Comparison of ENCODE assay signal across 21 cellular contexts in the genomic region with DNA sequence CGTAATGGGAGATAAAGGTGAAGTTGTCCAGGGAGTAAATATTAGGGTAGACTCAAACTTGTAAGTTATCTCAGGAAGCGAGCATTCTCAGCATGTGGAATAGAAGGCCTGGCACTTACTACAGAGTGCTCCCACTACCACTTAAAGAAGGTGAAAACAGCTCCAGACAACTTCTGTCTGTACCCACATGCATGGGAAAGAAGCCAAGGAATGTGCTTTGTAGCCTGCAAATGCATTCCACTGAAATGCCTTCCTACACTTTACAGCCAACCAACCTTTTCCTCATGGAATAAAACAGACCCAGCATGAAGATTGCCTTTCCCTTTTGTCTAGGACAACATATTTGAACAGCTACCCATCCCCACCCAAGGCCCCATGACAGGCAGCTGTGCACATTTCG. TPM values are rescaled to one million over a fixed set of nuclear protein-coding genes. Genes with fewer than 3 reads are reported as not detected.
A peak's percentile ranks its signal among the peaks of the same experiment; 100 is the strongest.
DNase-seq lines count a peak whose midpoint lies in the region; ATAC-seq lines count a peak whose summit lies in the region.
"Had no signal": no experiment of that assay in that cellular context is flagged by ENCODE, and none has a peak within 500 bp of the region (broad histone marks: within the 10 kb centered on the region; RNA-seq: fewer than 3 reads in every experiment).

No MANE protein-coding gene starts in this region.

- no peak overlapping the region for H2AK5ac ChIP-seq in trophoblast cell (ENCODE audit: low read length)

- H3K79me1 ChIP-seq in trophoblast cell (ENCODE audit: low read length), result peaks cover 7% of the 10 kb centered on the region

- H3K36me3 ChIP-seq in GM23248 (ENCODE audit: low read depth) (no peaks in the 10 kb centered on the region), adipocyte (ENCODE audit: control insufficient read depth, insufficient read depth, low read length, severe bottlenecking) (no peaks in the 10 kb centered on the region), trophoblast cell (ENCODE audit: control insufficient read depth in 1 of 2, insufficient read depth in 2 of 2, low read length in 2 of 2) (no peaks in the 10 kb centered on the region)
- H3K36me3 ChIP-seq: BLaER1 treated with 17β-estradiol and CSF1 and Interleukin-3, amounts not matched to agents 10 nM and 100 nM; esophagus squamous epithelium had no signal

- H4K8ac ChIP-seq in trophoblast cell (ENCODE audit: low read depth, low read length), result peak overlapping the region; percentile 37

- peak; percentile 10 for DNase-seq in GM23248
- peak; percentile 25 for DNase-seq in adipocyte (ENCODE audit: low read depth)
- DNase-seq in right cardiac atrium, result no peak
- peak; percentile 50 to 73 for DNase-seq in trophoblast cell
- no peak for DNase-seq in central memory CD4-positive, alpha-beta T cell
- DNase-seq in NCI-H82 treated with DMSO at 0.1 percent for 48 hours (lab: John Stamatoyannopoulos, UW; ENCODE audit: unreplicated experiment), result no peak
- no peak for DNase-seq in Kasumi-1 (lab: John Stamatoyannopoulos, UW)
- DNase-seq: activated CD8-positive, alpha-beta memory T cell treated with anti-CD3 and anti-CD28 coated beads for 24 hours; amygdala; dermis blood vessel endothelial cell; DMS 273 treated with DMSO at 0.1 percent for 48 hours; esophagus squamous epithelium; kidney glomerular epithelial cell; MM.1S; naive thymus-derived CD4-positive, alpha-beta T cell; NCI-H2029; NCI-H69; stimulated activated CD4-positive, alpha-beta T cell treated with anti-CD3 and anti-CD28 coated beads, Interleukin-1b, Interleukin-23, amount 100 ng/mL, for 48 hours; T-cell had no signal

- no peak overlapping the region for H3K27ac ChIP-seq in GM23248
- H3K27ac ChIP-seq in right cardiac atrium (ENCODE audit: low read length), result no peak overlapping the region
- H3K27ac ChIP-seq in trophoblast cell (ENCODE audit: low read depth, low read length), result peak overlapping the region; percentile 97
- H3K27ac ChIP-seq: BLaER1 treated with 17β-estradiol and CSF1 and Interleukin-3, amounts not matched to agents 10 nM and 100 nM; esophagus squamous epithelium had no signal

- H4K20me1 ChIP-seq in GM23248 (ENCODE audit: insufficient read depth), result no peaks in the 10 kb centered on the region
- H4K20me1 ChIP-seq: BLaER1 treated with 17β-estradiol and CSF1 and Interleukin-3, amounts not matched to agents 10 nM and 100 nM had no signal

- no peak overlapping the region for H4K91ac ChIP-seq in trophoblast cell (ENCODE audit: low read depth, low read length)

- H3K9me2 ChIP-seq in GM23248 (ENCODE audit: insufficient read depth), result no peaks in the 10 kb centered on the region

- WGBS in GM23248 (ENCODE audit: low coverage in 1 of 2, low lambda C conversion rate in 2 of 2, missing lambda C conversion rate in 2 of 2), 2 experiments, result 13 to 21% methylated on average over 3 of the region's 3 CpGs
- WGBS in right cardiac atrium, result 31% methylated on average over 3 of the region's 3 CpGs
- no CpG with 5 or more reads among the region's 3 CpGs for WGBS in trophoblast cell (ENCODE audit: extremely low coverage, insufficient coverage, insufficient read length)

- H2AFZ ChIP-seq in GM23248 (no peak overlapping the region), trophoblast cell (ENCODE audit: insufficient read depth, low read length, poor library complexity) (no peak overlapping the region)

- H3K14ac ChIP-seq in trophoblast cell (ENCODE audit: low read length), result no peak overlapping the region

- no peak overlapping the region for H2BK120ac ChIP-seq in trophoblast cell (ENCODE audit: insufficient read depth, low read length, poor library complexity)

- H3K4me1 ChIP-seq in GM23248 (ENCODE audit: insufficient read depth) (no peaks in the 10 kb centered on the region), adipocyte (ENCODE audit: control insufficient read depth, insufficient read depth, low read length) (no peaks in the 10 kb centered on the region), right cardiac atrium (ENCODE audit: control insufficient read depth, insufficient read depth, low read length) (no peaks in the 10 kb centered on the region), trophoblast cell (ENCODE audit: control insufficient read depth in 1 of 2, insufficient read depth in 2 of 2, low read length in 2 of 2) (peaks cover 3 to 8% of the 10 kb centered on the region in 2 experiments)
- H3K4me1 ChIP-seq: BLaER1 treated with 17β-estradiol and CSF1 and Interleukin-3, amounts not matched to agents 10 nM and 100 nM; esophagus squamous epithelium had no signal

- H2BK5ac ChIP-seq in trophoblast cell (ENCODE audit: low read depth, low read length, poor library complexity), result peak overlapping the region; percentile 84

- no peak overlapping the region for H3K4ac ChIP-seq in trophoblast cell (ENCODE audit: low read depth, low read length)

- H3K79me2 ChIP-seq in GM23248 (ENCODE audit: insufficient read depth) (no peaks in the 10 kb centered on the region), trophoblast cell (ENCODE audit: control insufficient read depth, insufficient read depth, low read length, poor library complexity) (peaks cover 2% of the 10 kb centered on the region)

- H3K9ac ChIP-seq in GM23248 (no peak overlapping the region), adipocyte (ENCODE audit: low read length) (no peak overlapping the region), trophoblast cell (ENCODE audit: low read length) (no peak overlapping the region)
- H3K9ac ChIP-seq: BLaER1 treated with 17β-estradiol and CSF1 and Interleukin-3, amounts not matched to agents 10 nM and 100 nM had no signal

- H3F3A ChIP-seq in GM23248 (ENCODE audit: insufficient read depth), result no peaks in the 10 kb centered on the region

- H3K27me3 ChIP-seq in GM23248 (replicated peaks; ENCODE audit: insufficient read depth), result no peaks in the 10 kb centered on the region; the same call in 1 of the 2 replicates
- H3K27me3 ChIP-seq in adipocyte (replicated peaks; ENCODE audit: control insufficient read depth, insufficient read depth, low read length), result no peaks in the 10 kb centered on the region
- no peaks in the 10 kb centered on the region for H3K27me3 ChIP-seq in right cardiac atrium (ENCODE audit: control insufficient read depth, insufficient read depth)
- no peaks in the 10 kb centered on the region for H3K27me3 ChIP-seq in trophoblast cell (ENCODE audit: insufficient read depth, low read length)
- H3K27me3 ChIP-seq: BLaER1 treated with 17β-estradiol and CSF1 and Interleukin-3, amounts not matched to agents 10 nM and 100 nM; esophagus squamous epithelium had no signal

- in situ Hi-C loops in GM23248 (cut with MboI), result no loop called here

- H3K9me3 ChIP-seq in GM23248 (ENCODE audit: low read depth) (no peaks in the 10 kb centered on the region), adipocyte (ENCODE audit: control insufficient read depth, low read length) (peaks cover 7% of the 10 kb centered on the region), right cardiac atrium (ENCODE audit: control insufficient read depth, low read length) (no peaks in the 10 kb centered on the region), trophoblast cell (ENCODE audit: insufficient read depth, low read depth, low read length) (no peaks in the 10 kb centered on the region)
- H3K9me3 ChIP-seq: BLaER1 treated with 17β-estradiol and CSF1 and Interleukin-3, amounts not matched to agents 10 nM and 100 nM; esophagus squamous epithelium had no signal

- H3K23ac ChIP-seq in trophoblast cell (ENCODE audit: low read length), result no peak overlapping the region

- intact Hi-C loops in right cardiac atrium (cut with DNase I), result no loop called here

- peak; percentile 46 to 68 for ATAC-seq in right cardiac atrium
- ATAC-seq: naive thymus-derived CD4-positive, alpha-beta T cell; T-cell had no signal

- H4K12ac ChIP-seq in trophoblast cell (ENCODE audit: low read depth, low read length), result no peak overlapping the region

- H3K4me2 ChIP-seq in GM23248 (ENCODE audit: unreplicated experiment) (no peak overlapping the region), trophoblast cell (ENCODE audit: low read length) (no peak overlapping the region)
- H3K4me2 ChIP-seq: BLaER1 treated with 17β-estradiol and CSF1 and Interleukin-3, amounts not matched to agents 10 nM and 100 nM had no signal

- H3K18ac ChIP-seq in trophoblast cell (ENCODE audit: low read length), result no peak overlapping the region

- H3K4me3 ChIP-seq in GM23248 (no peak overlapping the region), adipocyte (ENCODE audit: low read length) (no peak overlapping the region), right cardiac atrium (ENCODE audit: low read length) (no peak overlapping the region), trophoblast cell (ENCODE audit: low read depth, low read length) (no peak overlapping the region)
- H3K4me3 ChIP-seq: BLaER1 treated with 17β-estradiol and CSF1 and Interleukin-3, amounts not matched to agents 10 nM and 100 nM; esophagus squamous epithelium had no signal

- no peak overlapping the region for H2BK12ac ChIP-seq in trophoblast cell (ENCODE audit: low read length)

RNA-seq across cellular contexts. Expression of gene NPSR1, which starts 45.3 kb away (rescaled TPM):
- not detected in 2 replicates for total RNA-seq in GM23248 (2014; rRNA removed; shearing (Covaris generic))
- polyA plus RNA-seq in GM23248 (2016; fragmentation: Nextera tagmentation; extraction: Ambion mirVana) (not detected in 2 replicates), right cardiac atrium (not detected)
- not detected for total RNA-seq in right cardiac atrium
- polyA plus RNA-seq in trophoblast cell (2013), result not detected in 2 replicates
- total RNA-seq: activated T-helper 2 cell treated with anti-CD3 and anti-CD28 coated beads, Interferon-gamma antibody, Interleukin-2, Interleukin-4, amounts not matched to agents 10 μg/mL and 5 μg/mL and 100 μg/mL, durations not matched to agents 14 hours and 24 hours and 36 hours; dermis blood vessel endothelial cell; esophagus squamous epithelium; naive thymus-derived CD4-positive, alpha-beta T cell; T-cell had no signal
- polyA plus RNA-seq: naive thymus-derived CD4-positive, alpha-beta T cell had no signal

Comparison
In these comparisons a context has a peak if more than half of its experiments do, and no peak if none do; other contexts are left out.
1. DNase-seq: peak in GM23248 (single experiment), adipocyte (single experiment) and trophoblast cell (2 of 2); none in right cardiac atrium (0 of 3), central memory CD4-positive, alpha-beta T cell (single experiment), NCI-H82 treated with DMSO at 0.1 percent for 48 hours (single experiment) and Kasumi-1 (0 of 2).